In the genomic region with DNA sequence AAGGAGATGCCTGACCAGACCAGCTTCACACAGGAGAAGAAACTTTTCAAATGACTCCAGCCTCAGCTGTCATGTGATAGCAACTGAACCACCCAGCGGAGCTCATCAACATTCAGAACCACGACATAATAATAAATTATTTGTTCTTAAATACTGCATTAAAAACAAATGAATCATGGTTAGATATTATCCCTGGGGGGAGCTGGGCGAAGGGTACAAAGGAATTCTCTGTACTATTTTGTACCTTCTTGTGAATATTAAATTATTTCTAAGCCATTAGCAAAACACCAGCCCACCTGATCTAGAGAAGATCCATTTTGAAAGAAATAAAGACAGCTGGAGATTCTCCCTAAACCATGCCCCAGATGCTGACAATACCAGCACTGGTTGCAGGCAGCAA, we compare ENCODE assay signal across 29 cellular contexts. TPM values are rescaled to one million over a fixed set of nuclear protein-coding genes. Genes with fewer than 3 reads are reported as not detected.
DNase-seq lines count a peak whose midpoint lies in the region; ATAC-seq and TF ChIP-seq lines count a peak whose summit lies in the region.
"Had no signal": no experiment of that assay in that cellular context is flagged by ENCODE, and none has a peak within 500 bp of the region (broad histone marks: within the 10 kb centered on the region; RNA-seq: fewer than 3 reads in every experiment).

No MANE protein-coding gene starts in this region.

- H3K9me3 ChIP-seq in HEK293 (ENCODE audit: control insufficient read depth, insufficient read depth, low read depth, low read length) (no peaks in the 10 kb centered on the region), lower lobe of right lung (no peaks in the 10 kb centered on the region)
- H3K9me3 ChIP-seq: A549; BE2C; BLaER1; BLaER1 treated with 17β-estradiol and CSF1 and Interleukin-3, amounts not matched to agents 10 nM and 100 nM; Caco-2 had no signal

- peaks cover 43% of the 10 kb centered on the region for H3K27me3 ChIP-seq in lower lobe of right lung (ENCODE audit: low read depth)
- H3K27me3 ChIP-seq: BLaER1; BLaER1 treated with 17β-estradiol and CSF1 and Interleukin-3, amounts not matched to agents 10 nM and 100 nM had no signal

- no peak for DNase-seq in lower lobe of right lung
- DNase-seq: 8988T; ACHN; AML-193; BE2C; C1 segment of cervical spinal cord; Caco-2; Calu3; CD4-positive, alpha-beta memory T cell; CD4-positive, alpha-beta T cell; CD4-positive, CD25-positive, alpha-beta regulatory T cell; CD8-positive, alpha-beta memory T cell; CD8-positive, alpha-beta T cell; COR-L47; DMS 273 treated with DMSO at 0.1 percent for 48 hours; DMS153; DMS53; DMS79; DMS79 treated with DMSO at 0.1 percent for 48 hours; DND-41; EL had no signal

- H3K27ac ChIP-seq in HEK293 (ENCODE audit: extremely low read depth, low read depth, low read length) (no peak overlapping the region), lower lobe of right lung (no peak overlapping the region)
- H3K27ac ChIP-seq: 22Rv1; A549; BLaER1; BLaER1 treated with 17β-estradiol and CSF1 and Interleukin-3, amounts not matched to agents 10 nM and 100 nM; C4-2B had no signal

- intact Hi-C loops in lower lobe of right lung (cut with DNase I), result no loop called here

- no peak for TF ChIP-seq CTCF in HEK293 (tag by site-specific recombination; IDR thresholded peaks at IDR 0.05)
- no peak for TF ChIP-seq CTCF in lower lobe of right lung (IDR thresholded peaks at IDR 0.05)

- H3K36me3 ChIP-seq in HEK293 (ENCODE audit: control insufficient read depth in 2 of 2, insufficient read depth in 1 of 2, low read length in 2 of 2) (no peaks in the 10 kb centered on the region), lower lobe of right lung (no peaks in the 10 kb centered on the region)
- H3K36me3 ChIP-seq: BE2C; BLaER1; BLaER1 treated with 17β-estradiol and CSF1 and Interleukin-3, amounts not matched to agents 10 nM and 100 nM had no signal

- CTCF ChIA-PET in HEK293 (lab: Yijun Ruan, JAX), result interaction anchor here (1.9 to 4.5 kb wide), 3 partner anchors 51 to 125 kb away, joined by 10 to 27 read pairs (median 15); no protein-coding TSS in a partner anchor

- H3K4me1 ChIP-seq in HEK293 (ENCODE audit: control insufficient read depth, insufficient read depth, low read length) (no peaks in the 10 kb centered on the region), lower lobe of right lung (no peaks in the 10 kb centered on the region)
- H3K4me1 ChIP-seq: A549; BE2C; BLaER1; BLaER1 treated with 17β-estradiol and CSF1 and Interleukin-3, amounts not matched to agents 10 nM and 100 nM; Caco-2 had no signal

- H3K4me3 ChIP-seq in HEK293 (ENCODE audit: low read depth, low read length) (no peak overlapping the region), lower lobe of right lung (no peak overlapping the region)
- H3K4me3 ChIP-seq: A549; BLaER1; BLaER1 treated with 17β-estradiol and CSF1 and Interleukin-3, amounts not matched to agents 10 nM and 100 nM had no signal

- POLR2A ChIA-PET in HEK293 (lab: Yijun Ruan, JAX), result interaction anchor here (1.0 kb wide), 1 partner anchor 57 kb away, joined by 3 read pairs; the partner anchor contains the start of gene GOT1

- no peak for ATAC-seq in lower lobe of right lung
- ATAC-seq: A549; CD8-positive, alpha-beta T cell had no signal

TF ChIP-seq in HEK293, 187 proteins besides CTCF, POLR2A, EP300 and RAD21:
- TF ChIP-seq ZNF354C (tag by site-specific recombination; IDR thresholded peaks at IDR 0.05; ENCODE audit: borderline replicate concordance, low read depth), result no peak
- peak; percentile 96 for TF ChIP-seq ZNF529 (tag by site-specific recombination; IDR thresholded peaks at IDR 0.05; ENCODE audit: insufficient replicate concordance)

RNA-seq across cellular contexts. Expression of gene NKX2-3, which starts 45.6 kb away (rescaled TPM):
- total RNA-seq in lower lobe of right lung, result not detected
- total RNA-seq: A673; B cell; Calu3; CD4-positive, alpha-beta memory T cell; CD4-positive, alpha-beta T cell; CD4-positive, CD25-positive, alpha-beta regulatory T cell; CD8-positive, alpha-beta memory T cell; CD8-positive, alpha-beta T cell had no signal

RNA-seq across cellular contexts. Expression of gene GOT1, which starts 56.7 kb away (rescaled TPM):
- 16.9 TPM for total RNA-seq in lower lobe of right lung
